In genomic region chr19:19642506-19643157, GRCh38 we compare ENCODE assay signal across 1 cellular context.
TF ChIP-seq lines count a peak whose summit lies in the region.

No MANE protein-coding gene starts in this region.

TF ChIP-seq in GM12878, 131 proteins besides CTCF, POLR2A, EP300 and RAD21:
- 0 out of 2 replicates have a peak, but pooled peaks have one; percentile 11 for TF ChIP-seq SMAD5 (IDR thresholded peaks at IDR 0.05; ENCODE audit: low read depth)
- TF ChIP-seq MEF2A (IDR thresholded peaks at IDR 0.05; ENCODE audit: insufficient read depth, low read depth, low read length): 0 out of 2 replicates have a peak, but pooled peaks have one; percentile 26
- TF ChIP-seq GABPA (IDR thresholded peaks at IDR 0.05; ENCODE audit: low read depth): peak; percentile 63; the same call in 1 of the 2 replicates
- no peak for TF ChIP-seq SIX5 (IDR thresholded peaks at IDR 0.05; ENCODE audit: low read depth, low read length, severe bottlenecking)
- no peak for TF ChIP-seq RELA (IDR thresholded peaks at IDR 0.05; ENCODE audit: borderline replicate concordance, partially characterized antibody)
- peak; percentile 55; the same call in 1 of the 2 replicates for TF ChIP-seq NBN (IDR thresholded peaks at IDR 0.05)
- TF ChIP-seq YBX1 (IDR thresholded peaks at IDR 0.05): no peak
- peak; percentile 12; the same call in 1 of the 3 replicates for TF ChIP-seq POU2F2 (IDR thresholded peaks at IDR 0.05; ENCODE audit: borderline replicate concordance, low read depth, low read length)
- no peak for TF ChIP-seq NFYA (IDR thresholded peaks at IDR 0.05; ENCODE audit: borderline replicate concordance, low read depth, low read length)
- no peak for TF ChIP-seq CUX1 (IDR thresholded peaks at IDR 0.05; ENCODE audit: insufficient replicate concordance, low read depth, low read length)
- no peak for TF ChIP-seq E2F8 (IDR thresholded peaks at IDR 0.05; ENCODE audit: low read depth, partially characterized antibody)
- no peak for TF ChIP-seq RAD51 (IDR thresholded peaks at IDR 0.05)
- no peak for TF ChIP-seq BRCA1 (IDR thresholded peaks at IDR 0.05; ENCODE audit: low read depth, low read length)
- peak; percentile 49; the same call in 1 of the 2 replicates for TF ChIP-seq TAF1 (IDR thresholded peaks at IDR 0.05; ENCODE audit: borderline replicate concordance, low read depth, low read length)
- TF ChIP-seq USF1 (IDR thresholded peaks at IDR 0.05; ENCODE audit: borderline replicate concordance, extremely low read length, insufficient read depth, low read depth, low read length): no peak
- TF ChIP-seq IKZF1 (conservative IDR thresholded peaks at IDR 0.05): peak; percentile 8; the same call in 1 of the 2 replicates
- TF ChIP-seq GATAD2B (conservative IDR thresholded peaks at IDR 0.05; ENCODE audit: low read depth): 0 out of 2 replicates have a peak, but pooled peaks have one; percentile 2
- no peak for TF ChIP-seq HDAC6 (IDR thresholded peaks at IDR 0.05; ENCODE audit: unreplicated experiment)
- no peak for TF ChIP-seq ASH2L (IDR thresholded peaks at IDR 0.05; ENCODE audit: borderline replicate concordance, low read depth)
- TF ChIP-seq RUNX3 (IDR thresholded peaks at IDR 0.05; ENCODE audit: low read length): peak; percentile 64
- TF ChIP-seq EGR1 (IDR thresholded peaks at IDR 0.05; ENCODE audit: borderline replicate concordance in 1 of 2, low read depth in 2 of 2, low read length in 2 of 2): peak in 1 of 2 experiments; percentile 85; a peak in 2 of 3 replicates
- 0 out of 2 replicates have a peak, but pooled peaks have one; percentile 21 for TF ChIP-seq MAX (IDR thresholded peaks at IDR 0.05; ENCODE audit: low read depth, low read length)
- TF ChIP-seq ATF7 (IDR thresholded peaks at IDR 0.05; ENCODE audit: low read depth): 0 out of 2 replicates have a peak, but pooled peaks have one; percentile 20
- no peak for TF ChIP-seq KLF5 (IDR thresholded peaks at IDR 0.05; ENCODE audit: partially characterized antibody)
- peak; percentile 55; the same call in 1 of the 2 replicates for TF ChIP-seq MLLT1 (IDR thresholded peaks at IDR 0.05)
- peak; percentile 11 to 37; a peak in 1 of 4 replicates for TF ChIP-seq IKZF2 (IDR thresholded peaks at IDR 0.05)
- peak; percentile 54 for TF ChIP-seq ZNF687 (IDR thresholded peaks at IDR 0.05)
TF ChIP-seq in GM12878: peak in this region for 15.
